9 cellular contexts compared by ENCODE assay signal in the genomic region with DNA sequence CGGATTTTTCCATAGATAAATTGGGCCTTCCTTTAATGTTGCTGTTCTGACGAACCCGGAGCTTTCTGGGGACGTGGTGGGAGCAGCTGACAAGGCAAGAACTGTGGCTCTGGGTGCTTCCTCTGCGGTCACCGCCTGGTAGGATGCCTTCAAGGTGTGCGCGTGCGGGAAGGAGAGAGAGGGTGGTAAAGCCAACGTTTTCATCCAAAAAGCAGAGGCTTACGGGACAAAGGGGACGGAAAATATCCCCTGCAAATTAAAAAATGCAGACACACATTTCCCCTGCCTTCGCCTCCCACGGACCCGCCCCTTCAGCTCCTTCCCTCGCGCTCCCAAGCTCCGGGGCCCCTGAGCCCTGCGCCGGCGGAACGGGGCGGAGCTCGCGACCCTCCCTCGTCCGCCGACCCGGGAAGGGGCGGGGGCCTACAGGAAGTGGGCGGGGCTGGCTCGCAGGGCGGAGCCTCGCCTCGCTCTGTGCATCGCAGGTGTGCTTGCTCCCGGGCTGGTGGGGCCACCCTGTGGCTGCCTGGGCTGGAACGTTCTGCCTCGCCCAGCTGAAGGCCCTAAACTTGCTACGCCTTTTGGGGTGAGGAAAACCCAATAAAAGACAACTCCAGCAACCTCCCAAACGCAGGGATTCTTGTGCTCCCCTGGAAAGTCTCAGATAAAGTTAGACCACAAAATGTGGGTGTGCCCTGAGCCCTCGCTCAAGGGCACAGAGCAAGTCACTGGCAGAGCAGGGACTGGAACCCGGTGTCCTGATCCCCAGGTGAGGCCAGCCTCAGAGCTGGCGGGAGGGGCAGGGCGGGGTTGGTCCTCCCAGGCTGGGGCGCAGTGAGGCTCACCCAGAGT. TPM values are rescaled to one million over a fixed set of nuclear protein-coding genes. Genes with fewer than 3 reads are reported as not detected.
A peak's percentile ranks its signal among the peaks of the same experiment; 100 is the strongest.
DNase-seq lines count a peak whose midpoint lies in the region; ATAC-seq, FAIRE-seq and TF ChIP-seq lines count a peak whose summit lies in the region.
"Had no signal": no experiment of that assay in that cellular context is flagged by ENCODE, and none has a peak within 500 bp of the region (broad histone marks: within the 10 kb centered on the region; RNA-seq: fewer than 3 reads in every experiment).

No MANE protein-coding gene starts in this region.

- H3K4me1 ChIP-seq in ascending aorta (peaks cover 4 to 24% of the 10 kb centered on the region in 2 donors), keratinocyte (ENCODE audit: control insufficient read depth, extremely low read depth, insufficient read depth, low read length) (peaks cover 10% of the 10 kb centered on the region)

- H3K9me3 ChIP-seq in ascending aorta (no peaks in the 10 kb centered on the region), keratinocyte (ENCODE audit: control insufficient read depth, low read depth, low read length) (no peaks in the 10 kb centered on the region)

- H3K36me3 ChIP-seq in ascending aorta: no peaks in the 10 kb centered on the region
- no peaks in the 10 kb centered on the region for H3K36me3 ChIP-seq in keratinocyte (ENCODE audit: control insufficient read depth in 2 of 2, extremely low read depth in 1 of 2, insufficient read depth in 2 of 2, low read length in 2 of 2)

- no peaks in the 10 kb centered on the region for H4K20me1 ChIP-seq in keratinocyte (ENCODE audit: control insufficient read depth, extremely low read depth, insufficient read depth, low read length)

- H3K27ac ChIP-seq in ascending aorta: no peak overlapping the region
- H3K27ac ChIP-seq in keratinocyte (ENCODE audit: control insufficient read depth, insufficient read depth, low read length): no peak overlapping the region

- in situ Hi-C loops in ACHN (cut with HindIII; ENCODE audit: low pct_ligation_motif_present, low pct_unique_long_range_greater_than_20kb, low sequenced_read_pairs): no loop called here

- no peaks in the 10 kb centered on the region for H3K9me1 ChIP-seq in keratinocyte (ENCODE audit: control insufficient read depth, extremely low read depth, insufficient read depth, low read length)

- H3K9ac ChIP-seq in keratinocyte (ENCODE audit: control insufficient read depth, extremely low read depth, insufficient read depth, low read length): peak overlapping the region; percentile 28

- peak overlapping the region; percentile 51 to 54 for H3K4me3 ChIP-seq in ascending aorta
- peak overlapping the region; percentile 4 to 53 (median 45) for H3K4me3 ChIP-seq in keratinocyte (ENCODE audit: control insufficient read depth in 2 of 3, extremely low read depth in 1 of 3, insufficient read depth in 2 of 3, low read depth in 1 of 3, low read length in 3 of 3)

- TF ChIP-seq CTCF in ascending aorta (IDR thresholded peaks at IDR 0.05) (no peak), keratinocyte (optimal IDR thresholded peaks at IDR 0.05 in 1 of 3, IDR thresholded peaks at IDR 0.05 in 1 of 3, conservative IDR thresholded peaks at IDR 0.05 in 1 of 3; ENCODE audit: extremely low read depth in 1 of 3, insufficient read depth in 2 of 3, low read length in 3 of 3) (peak; percentile 33 to 84 (median 72))

- H2AFZ ChIP-seq in keratinocyte (ENCODE audit: control insufficient read depth, low read length): peak overlapping the region; percentile 81

- intact Hi-C loops in ascending aorta (cut with DNase I): loop anchor here (5.0 kb wide), 4 partner anchors 62 to 337 kb away; a partner anchor contains a TSS

- FAIRE-seq in keratinocyte (lab: Jason Lieb, UNC): no peak
- FAIRE-seq: GM18507 had no signal

- ATAC-seq in GM19324 (IDR thresholded peaks at IDR 0.05; ENCODE audit: low FRiP score, unreplicated experiment): peak; percentile 60
- peak; percentile 45 for ATAC-seq in HG03575 (IDR thresholded peaks at IDR 0.05; ENCODE audit: extremely low read depth, insufficient number of reproducible peaks, low FRiP score, unreplicated experiment)
- no peak for ATAC-seq in HG03097 (IDR thresholded peaks at IDR 0.05; ENCODE audit: low FRiP score, unreplicated experiment)

- dilution Hi-C loops in keratinocyte (cut with MboI; ENCODE audit: extremely low pct_ligation_motif_present, low sequenced_read_pairs): no loop called here

- DNase-seq in ACHN (peak; percentile 57), T follicular helper cell (ENCODE audit: low read depth) (peak; percentile 80), ascending aorta (ENCODE audit: low spot score in 2 of 2) (no peak), keratinocyte (ENCODE audit: low read depth, low spot score) (no peak)
- peak; percentile 76 for DNase-seq in stimulated activated CD4-positive, alpha-beta T cell treated with anti-CD3 and anti-CD28 coated beads, Interleukin-1b, Interleukin-23, amount 100 ng/mL, for 48 hours

- H3K79me2 ChIP-seq in keratinocyte (ENCODE audit: control insufficient read depth, insufficient read depth, low read length): no peaks in the 10 kb centered on the region

- peak overlapping the region; percentile 89 for H3K4me2 ChIP-seq in keratinocyte (ENCODE audit: control insufficient read depth, extremely low read depth, insufficient read depth, low read depth, low read length)

- H3K27me3 ChIP-seq in ascending aorta (no peaks in the 10 kb centered on the region), keratinocyte (ENCODE audit: control insufficient read depth, extremely low read depth, insufficient read depth, low read length) (peaks cover 17% of the 10 kb centered on the region)

RNA-seq across cellular contexts. Expression of a gene that starts 25.4 kb away (rescaled TPM):
- 52.6 TPM for total RNA-seq in ascending aorta
- polyA plus RNA-seq in keratinocyte: 20.4 to 34.9 TPM (median 31.1 TPM) in 3 replicates
- 2.1 TPM for polyA plus RNA-seq in keratinocyte (2011; ENCODE audit: low read depth)
- 23.1 and 26.5 TPM in 2 replicates for polyA plus RNA-seq in keratinocyte (2011; cell fraction: cytosol; rRNA removed)
- polyA plus RNA-seq in keratinocyte (2011; cell fraction: nucleus; rRNA removed): 13.1 and 16.3 TPM in 2 replicates
- 7.1 and 16.4 TPM in 2 replicates for polyA plus RNA-seq in keratinocyte (2012; ENCODE audit: low replicate concordance)
- 31.2 to 50.4 TPM (median 36.3 TPM) in 3 replicates for polyA minus RNA-seq in keratinocyte
- 33.0 TPM for polyA minus RNA-seq in keratinocyte (2011; cell fraction: cytosol; rRNA and poly(A)+ RNA removed)
- 9.4 and 12.9 TPM in 2 replicates for polyA minus RNA-seq in keratinocyte (2011; cell fraction: nucleus; rRNA and poly(A)+ RNA removed)

Comparison
In these comparisons a context has a peak if more than half of its experiments do, and no peak if none do; other contexts are left out.
1. DNase-seq: peak in ACHN (single experiment), T follicular helper cell (single experiment) and stimulated activated CD4-positive, alpha-beta T cell treated with anti-CD3 and anti-CD28 coated beads, Interleukin-1b, Interleukin-23, amount 100 ng/mL, for 48 hours (single experiment); none in ascending aorta (0 of 2) and keratinocyte (single experiment).
2. CTCF ChIP-seq: peak in keratinocyte (3 of 3); none in ascending aorta (0 of 3).